1 cellular context compared by ENCODE assay signal in the genomic region with DNA sequence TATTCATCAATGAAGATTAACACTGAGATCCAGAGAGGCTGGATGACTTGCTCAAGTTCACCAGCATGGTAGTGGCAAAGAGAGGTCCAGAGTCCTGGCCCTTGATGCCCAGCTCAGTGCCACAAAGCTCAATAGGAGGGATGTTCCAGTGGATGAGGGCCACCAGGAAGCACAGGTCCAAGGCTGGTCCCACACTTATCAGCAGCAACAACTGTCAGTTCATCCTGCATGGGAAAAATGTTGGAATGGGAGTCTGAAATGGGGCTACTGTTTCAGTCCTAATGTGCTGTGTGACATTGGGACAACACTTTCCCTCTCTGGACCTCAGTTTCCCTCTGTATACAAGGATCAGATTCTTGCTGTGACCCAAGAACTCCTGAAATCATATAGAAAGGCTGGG.
TF ChIP-seq lines count a peak whose summit lies in the region.

No MANE protein-coding gene starts in this region.

TF ChIP-seq in HepG2, 621 proteins besides CTCF, POLR2A, EP300 and RAD21:
- peak; percentile 85 for TF ChIP-seq ZNF768 (CRISPR knock-in tag; IDR thresholded peaks at IDR 0.05)
- TF ChIP-seq, protein P1, sequence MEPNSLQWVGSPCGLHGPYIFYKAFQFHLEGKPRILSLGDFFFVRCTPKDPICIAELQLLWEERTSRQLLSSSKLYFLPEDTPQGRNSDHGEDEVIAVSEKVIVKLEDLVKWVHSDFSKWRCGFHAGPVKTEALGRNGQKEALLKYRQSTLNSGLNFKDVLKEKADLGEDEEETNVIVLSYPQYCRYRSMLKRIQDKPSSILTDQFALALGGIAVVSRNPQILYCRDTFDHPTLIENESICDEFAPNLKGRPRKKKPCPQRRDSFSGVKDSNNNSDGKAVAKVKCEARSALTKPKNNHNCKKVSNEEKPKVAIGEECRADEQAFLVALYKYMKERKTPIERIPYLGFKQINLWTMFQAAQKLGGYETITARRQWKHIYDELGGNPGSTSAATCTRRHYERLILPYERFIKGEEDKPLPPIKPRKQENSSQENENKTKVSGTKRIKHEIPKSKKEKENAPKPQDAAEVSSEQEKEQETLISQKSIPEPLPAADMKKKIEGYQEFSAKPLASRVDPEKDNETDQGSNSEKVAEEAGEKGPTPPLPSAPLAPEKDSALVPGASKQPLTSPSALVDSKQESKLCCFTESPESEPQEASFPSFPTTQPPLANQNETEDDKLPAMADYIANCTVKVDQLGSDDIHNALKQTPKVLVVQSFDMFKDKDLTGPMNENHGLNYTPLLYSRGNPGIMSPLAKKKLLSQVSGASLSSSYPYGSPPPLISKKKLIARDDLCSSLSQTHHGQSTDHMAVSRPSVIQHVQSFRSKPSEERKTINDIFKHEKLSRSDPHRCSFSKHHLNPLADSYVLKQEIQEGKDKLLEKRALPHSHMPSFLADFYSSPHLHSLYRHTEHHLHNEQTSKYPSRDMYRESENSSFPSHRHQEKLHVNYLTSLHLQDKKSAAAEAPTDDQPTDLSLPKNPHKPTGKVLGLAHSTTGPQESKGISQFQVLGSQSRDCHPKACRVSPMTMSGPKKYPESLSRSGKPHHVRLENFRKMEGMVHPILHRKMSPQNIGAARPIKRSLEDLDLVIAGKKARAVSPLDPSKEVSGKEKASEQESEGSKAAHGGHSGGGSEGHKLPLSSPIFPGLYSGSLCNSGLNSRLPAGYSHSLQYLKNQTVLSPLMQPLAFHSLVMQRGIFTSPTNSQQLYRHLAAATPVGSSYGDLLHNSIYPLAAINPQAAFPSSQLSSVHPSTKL (CRISPR knock-in tag; IDR thresholded peaks at IDR 0.05): no peak
- TF ChIP-seq PHF21A (CRISPR knock-in tag; IDR thresholded peaks at IDR 0.05): no peak
- no peak for TF ChIP-seq ZNF746 (CRISPR knock-in tag; IDR thresholded peaks at IDR 0.05)
- no peak for TF ChIP-seq CBX2 (IDR thresholded peaks at IDR 0.05; ENCODE audit: low read depth, low read length)
- TF ChIP-seq CBX2 (CRISPR knock-in tag; IDR thresholded peaks at IDR 0.05; ENCODE audit: low read depth): no peak
- no peak for TF ChIP-seq ZNF160 (CRISPR knock-in tag; IDR thresholded peaks at IDR 0.05)
- no peak for TF ChIP-seq CHD2 (IDR thresholded peaks at IDR 0.05; ENCODE audit: low read depth, low read length)
- TF ChIP-seq, protein P2, sequence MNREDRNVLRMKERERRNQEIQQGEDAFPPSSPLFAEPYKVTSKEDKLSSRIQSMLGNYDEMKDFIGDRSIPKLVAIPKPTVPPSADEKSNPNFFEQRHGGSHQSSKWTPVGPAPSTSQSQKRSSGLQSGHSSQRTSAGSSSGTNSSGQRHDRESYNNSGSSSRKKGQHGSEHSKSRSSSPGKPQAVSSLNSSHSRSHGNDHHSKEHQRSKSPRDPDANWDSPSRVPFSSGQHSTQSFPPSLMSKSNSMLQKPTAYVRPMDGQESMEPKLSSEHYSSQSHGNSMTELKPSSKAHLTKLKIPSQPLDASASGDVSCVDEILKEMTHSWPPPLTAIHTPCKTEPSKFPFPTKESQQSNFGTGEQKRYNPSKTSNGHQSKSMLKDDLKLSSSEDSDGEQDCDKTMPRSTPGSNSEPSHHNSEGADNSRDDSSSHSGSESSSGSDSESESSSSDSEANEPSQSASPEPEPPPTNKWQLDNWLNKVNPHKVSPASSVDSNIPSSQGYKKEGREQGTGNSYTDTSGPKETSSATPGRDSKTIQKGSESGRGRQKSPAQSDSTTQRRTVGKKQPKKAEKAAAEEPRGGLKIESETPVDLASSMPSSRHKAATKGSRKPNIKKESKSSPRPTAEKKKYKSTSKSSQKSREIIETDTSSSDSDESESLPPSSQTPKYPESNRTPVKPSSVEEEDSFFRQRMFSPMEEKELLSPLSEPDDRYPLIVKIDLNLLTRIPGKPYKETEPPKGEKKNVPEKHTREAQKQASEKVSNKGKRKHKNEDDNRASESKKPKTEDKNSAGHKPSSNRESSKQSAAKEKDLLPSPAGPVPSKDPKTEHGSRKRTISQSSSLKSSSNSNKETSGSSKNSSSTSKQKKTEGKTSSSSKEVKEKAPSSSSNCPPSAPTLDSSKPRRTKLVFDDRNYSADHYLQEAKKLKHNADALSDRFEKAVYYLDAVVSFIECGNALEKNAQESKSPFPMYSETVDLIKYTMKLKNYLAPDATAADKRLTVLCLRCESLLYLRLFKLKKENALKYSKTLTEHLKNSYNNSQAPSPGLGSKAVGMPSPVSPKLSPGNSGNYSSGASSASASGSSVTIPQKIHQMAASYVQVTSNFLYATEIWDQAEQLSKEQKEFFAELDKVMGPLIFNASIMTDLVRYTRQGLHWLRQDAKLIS (CRISPR knock-in tag; IDR thresholded peaks at IDR 0.05): no peak
- TF ChIP-seq, protein P3, sequence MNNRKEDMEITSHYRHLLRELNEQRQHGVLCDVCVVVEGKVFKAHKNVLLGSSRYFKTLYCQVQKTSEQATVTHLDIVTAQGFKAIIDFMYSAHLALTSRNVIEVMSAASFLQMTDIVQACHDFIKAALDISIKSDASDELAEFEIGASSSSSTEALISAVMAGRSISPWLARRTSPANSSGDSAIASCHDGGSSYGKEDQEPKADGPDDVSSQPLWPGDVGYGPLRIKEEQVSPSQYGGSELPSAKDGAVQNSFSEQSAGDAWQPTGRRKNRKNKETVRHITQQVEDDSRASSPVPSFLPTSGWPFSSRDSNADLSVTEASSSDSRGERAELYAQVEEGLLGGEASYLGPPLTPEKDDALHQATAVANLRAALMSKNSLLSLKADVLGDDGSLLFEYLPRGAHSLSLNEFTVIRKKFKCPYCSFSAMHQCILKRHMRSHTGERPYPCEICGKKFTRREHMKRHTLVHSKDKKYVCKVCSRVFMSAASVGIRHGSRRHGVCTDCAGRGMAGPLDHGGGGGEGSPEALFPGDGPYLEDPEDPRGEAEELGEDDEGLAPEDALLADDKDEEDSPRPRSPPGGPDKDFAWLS (CRISPR knock-in tag; IDR thresholded peaks at IDR 0.05; ENCODE audit: borderline replicate concordance): no peak
- no peak for TF ChIP-seq GLI4 (CRISPR knock-in tag; IDR thresholded peaks at IDR 0.05; ENCODE audit: borderline replicate concordance)
- TF ChIP-seq ZMYM3 (CRISPR knock-in tag; IDR thresholded peaks at IDR 0.05): 0 out of 2 replicates have a peak, but pooled peaks have one; percentile 35
